Comparison of ENCODE assay signal across 13 cellular contexts in genomic region chr16:85188822-85189672, GRCh38.
"Had no signal": no experiment of that assay in that cellular context is flagged by ENCODE, and none has a peak within 500 bp of the region (broad histone marks: within the 10 kb centered on the region; RNA-seq: fewer than 3 reads in every experiment).

No MANE protein-coding gene starts in this region.

- H3K27me3 ChIP-seq: ascending aorta, sigmoid colon, transverse colon had no signal

- ATAC-seq: activated CD4-positive, CD25-positive, alpha-beta regulatory T cell treated with anti-CD3 and anti-CD28 coated beads, Interleukin-2, amount 50 U/mL, for 24 hours; activated T-cell treated with anti-CD3 and anti-CD28 coated beads, Interleukin-2, amount 50 U/mL, for 4 hours; natural killer cell; stimulated activated naive B cell treated with anti-CD40 and anti-IgM and Interleukin-4, amounts not matched to agents 10 μg/mL and 1 μg/mL and 100 μg/mL, for 72 hours had no signal

- FAIRE-seq: TTC549 had no signal

- H3K27ac ChIP-seq: ascending aorta, sigmoid colon, transverse colon had no signal

- H3K36me3 ChIP-seq: ascending aorta, transverse colon had no signal

- DNase-seq: activated gamma-delta T cell; activated naive CD8-positive, alpha-beta T cell treated with anti-CD3 and anti-CD28 coated beads for 36 hours; activated T-cell treated with anti-CD3 and anti-CD28 coated beads, Interleukin-2, amount 50 U/mL, for 4 hours; natural killer cell; occipital lobe; sigmoid colon; stimulated activated CD4-positive, alpha-beta T cell treated with anti-CD3 and anti-CD28 coated beads, Interleukin-2, amount 100 ng/mL, for 24 hours; stimulated activated naive B cell treated with anti-CD40 and anti-IgM and Interleukin-4, amounts not matched to agents 10 μg/mL and 1 μg/mL and 100 μg/mL, for 72 hours; T-helper 2 cell; transverse colon had no signal

- H3K4me3 ChIP-seq: ascending aorta, sigmoid colon, transverse colon had no signal
